Comparison of ENCODE assay signal across 1 cellular context in genomic region chr17:261640-262039, GRCh38.
TF ChIP-seq lines count a peak whose summit lies in the region.

No MANE protein-coding gene starts in this region.

TF ChIP-seq in GM23338, 12 proteins besides CTCF, POLR2A, EP300 and RAD21 (continued from another document):
- TF ChIP-seq REST (IDR thresholded peaks at IDR 0.05; ENCODE audit: unreplicated experiment) (no peak), ETS1 (IDR thresholded peaks at IDR 0.05) (no peak)
